22 cellular contexts compared by ENCODE assay signal in the genomic region with DNA sequence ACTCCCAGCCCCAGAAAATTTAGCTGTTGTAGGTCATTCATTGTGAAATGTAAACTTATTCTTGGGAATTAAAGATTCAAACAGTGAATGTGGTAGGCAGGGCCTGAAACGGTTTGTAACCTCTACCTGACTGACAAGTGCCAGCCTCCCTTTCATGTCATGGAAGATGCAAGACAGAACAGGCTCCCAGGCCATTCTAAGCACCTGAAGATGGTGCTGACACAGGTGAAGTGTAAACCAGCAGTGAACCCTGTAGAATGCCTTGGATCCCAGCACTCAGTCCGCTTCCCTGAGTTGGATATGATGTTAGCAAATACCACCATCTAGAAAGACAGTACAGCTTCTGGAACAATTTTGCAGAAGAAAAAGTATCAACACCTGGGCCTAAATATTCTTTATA. TPM values are rescaled to one million over a fixed set of nuclear protein-coding genes. Genes with fewer than 3 reads are reported as not detected.
DNase-seq lines count a peak whose midpoint lies in the region; ATAC-seq, FAIRE-seq and TF ChIP-seq lines count a peak whose summit lies in the region.
"Had no signal": no experiment of that assay in that cellular context is flagged by ENCODE, and none has a peak within 500 bp of the region (broad histone marks: within the 10 kb centered on the region; RNA-seq: fewer than 3 reads in every experiment).

No MANE protein-coding gene starts in this region.

- no peaks in the 10 kb centered on the region for H3K36me3 ChIP-seq in mammary epithelial cell (ENCODE audit: insufficient read depth, low read length)
- H3K36me3 ChIP-seq in breast epithelium = no peaks in the 10 kb centered on the region
- peaks cover 26 to 51% of the 10 kb centered on the region in 2 experiments for H3K36me3 ChIP-seq in HCT116 (ENCODE audit: control insufficient read depth in 1 of 2, insufficient read depth in 2 of 2, low read length in 2 of 2)
- H3K36me3 ChIP-seq: BE2C, BLaER1 had no signal

- BruUV-seq in mammary epithelial cell (replicated peaks; lab: Mats Ljungman, UMichigan) (no TSS peak), HCT116 (replicated peaks; lab: Mats Ljungman, UMichigan) (no TSS peak)

- no peaks in the 10 kb centered on the region for H3K79me2 ChIP-seq in mammary epithelial cell (ENCODE audit: insufficient read depth, low read length)
- H3K79me2 ChIP-seq in HCT116 (ENCODE audit: insufficient read depth, low read length) = no peaks in the 10 kb centered on the region; the same call in 1 of the 2 replicates

- H3K9me3 ChIP-seq in mammary epithelial cell (replicated peaks; ENCODE audit: insufficient read depth, low read length) (no peaks in the 10 kb centered on the region), breast epithelium (no peaks in the 10 kb centered on the region), A549 (no peaks in the 10 kb centered on the region), HCT116 (ENCODE audit: control insufficient read depth in 1 of 2, insufficient read depth in 1 of 2, low read depth in 1 of 2, low read length in 2 of 2) (no peaks in the 10 kb centered on the region)
- H3K9me3 ChIP-seq: BE2C, BLaER1 had no signal

- H4K20me1 ChIP-seq in mammary epithelial cell (ENCODE audit: insufficient read depth, low read length) (no peaks in the 10 kb centered on the region), HCT116 (ENCODE audit: insufficient read depth) (no peaks in the 10 kb centered on the region)
- H4K20me1 ChIP-seq: BLaER1 had no signal

- CTCF ChIA-PET in mammary epithelial cell (lab: Charles Lee; ENCODE audit: low non-redundant PET) (no interaction called here), A549 (lab: Yijun Ruan, JAX) (interaction anchor here (1.0 to 1.5 kb wide), 2 partner anchors 54 to 57 kb away, joined by 3 to 6 read pairs; no protein-coding TSS in a partner anchor), HCT116 (lab: Charles Lee) (interaction anchor here (0.7 to 0.9 kb wide), 2 partner anchors 9 to 51 kb away, joined by 3 read pairs; no protein-coding TSS in a partner anchor)

- no peak overlapping the region for H3K27ac ChIP-seq in mammary epithelial cell (ENCODE audit: insufficient read depth, low read depth, low read length)
- H3K27ac ChIP-seq in breast epithelium = no peak overlapping the region
- peak overlapping the region; percentile 93 to 100 for H3K27ac ChIP-seq in A549
- H3K27ac ChIP-seq in HCT116 (ENCODE audit: low read depth, low read length) = peak overlapping the region; percentile 43; the same call in 1 of the 2 replicates
- H3K27ac ChIP-seq: 22Rv1, BLaER1 had no signal

- no peak for TF ChIP-seq RAD21 in A549 (conservative IDR thresholded peaks at IDR 0.05 in 1 of 2, IDR thresholded peaks at IDR 0.05 in 1 of 2)
- TF ChIP-seq RAD21 in HCT116 (IDR thresholded peaks at IDR 0.05; ENCODE audit: low read depth) = no peak

- RAD21 ChIA-PET in HCT116 (lab: Charles Lee; ENCODE audit: low non-redundant PET in 1 of 2, low total read pairs in 2 of 2, uncharacterized antibody in 2 of 2, unreplicated experiment in 2 of 2) = no interaction called here

- TF ChIP-seq POLR2A in breast epithelium (IDR thresholded peaks at IDR 0.05) (no peak), A549 (IDR thresholded peaks at IDR 0.05; ENCODE audit: low read length) (no peak), HCT116 (IDR thresholded peaks at IDR 0.05; ENCODE audit: borderline replicate concordance, extremely low read depth, insufficient read depth, insufficient read length) (no peak)

- WGBS in mammary epithelial cell (ENCODE audit: low coverage, missing lambda C conversion rate) = 88% methylated on average over 2 of the region's 2 CpGs
- 41% methylated on average over 2 of the region's 2 CpGs for WGBS in A549 (ENCODE audit: missing lambda C conversion rate)

- H3K9ac ChIP-seq in mammary epithelial cell (ENCODE audit: insufficient read depth, low read length) (no peak overlapping the region), HCT116 (ENCODE audit: low read length) (no peak overlapping the region)
- H3K9ac ChIP-seq: BLaER1 had no signal

- ATAC-seq in A549 (no peak), HCT116 (no peak)

- in situ Hi-C loops in mammary epithelial cell (cut with MboI; ENCODE audit: low sequenced_read_pairs in 2 of 2) = no loop called here

- H2AFZ ChIP-seq in mammary epithelial cell (ENCODE audit: low read depth, low read length) = peak overlapping the region; percentile 48
- H2AFZ ChIP-seq in HCT116 (ENCODE audit: low read depth, low read length, poor library complexity, severe bottlenecking) = no peak overlapping the region

- H3K4me1 ChIP-seq in mammary epithelial cell (ENCODE audit: insufficient read depth, low read length) = peaks cover 12% of the 10 kb centered on the region
- H3K4me1 ChIP-seq in breast epithelium = no peaks in the 10 kb centered on the region
- peaks cover 100% of the 10 kb centered on the region for H3K4me1 ChIP-seq in A549
- H3K4me1 ChIP-seq in HCT116 (ENCODE audit: control insufficient read depth in 1 of 2, insufficient read depth in 2 of 2, low read length in 2 of 2) = peaks cover 34 to 63% of the 10 kb centered on the region in 2 experiments
- H3K4me1 ChIP-seq: BLaER1 had no signal

- no peaks in the 10 kb centered on the region for H3K9me2 ChIP-seq in HCT116 (ENCODE audit: insufficient read depth)

- POLR2A ChIA-PET in A549 (lab: Yijun Ruan, JAX) = interaction anchor here (0.9 to 4.1 kb wide), 8 partner anchors 11 to 58 kb away, joined by 3 to 42 read pairs (median 4); partner anchors contain the start of gene CYP24A1
- POLR2A ChIA-PET in HCT116 (lab: Charles Lee) = no interaction called here

- FAIRE-seq in A549 (lab: Jason Lieb, UNC) = no peak
- FAIRE-seq: D721Med, G401.6, GM12891, GM19239 had no signal

- no peak overlapping the region for H3K4me2 ChIP-seq in mammary epithelial cell (ENCODE audit: insufficient read depth, low read depth, low read length)
- H3K4me2 ChIP-seq in A549 = peak overlapping the region; percentile 93
- no peak overlapping the region for H3K4me2 ChIP-seq in HCT116 (ENCODE audit: low read length)
- H3K4me2 ChIP-seq: BLaER1 had no signal

- H3K27me3 ChIP-seq in mammary epithelial cell (ENCODE audit: insufficient read depth, low read length) (no peaks in the 10 kb centered on the region), breast epithelium (no peaks in the 10 kb centered on the region), HCT116 (ENCODE audit: insufficient read depth, low read length) (no peaks in the 10 kb centered on the region)
- H3K27me3 ChIP-seq: BLaER1 had no signal

- H3K4me3 ChIP-seq in mammary epithelial cell (replicated peaks in 1 of 3; ENCODE audit: insufficient read depth in 1 of 3, low read depth in 2 of 3, low read length in 3 of 3) (no peak overlapping the region), breast epithelium (no peak overlapping the region), A549 (peak overlapping the region; percentile 23; the same call in 2 of the 3 replicates), HCT116 (replicated peaks in 1 of 2; ENCODE audit: low read depth in 1 of 2, low read length in 2 of 2) (no peak overlapping the region)
- H3K4me3 ChIP-seq: BLaER1 had no signal

- TF ChIP-seq CTCF in mammary epithelial cell (conservative IDR thresholded peaks at IDR 0.05 in 1 of 2, IDR thresholded peaks at IDR 0.05 in 1 of 2; ENCODE audit: extremely low read depth in 1 of 2, insufficient read depth in 1 of 2, low read depth in 1 of 2, low read length in 2 of 2) (no peak), breast epithelium (IDR thresholded peaks at IDR 0.05) (no peak), A549 (IDR thresholded peaks at IDR 0.05) (no peak), HCT116 (IDR thresholded peaks at IDR 0.05 in 2 of 3, conservative IDR thresholded peaks at IDR 0.05 in 1 of 3; ENCODE audit: borderline replicate concordance in 1 of 3, insufficient read depth in 1 of 3, low read depth in 2 of 3, low read length in 2 of 3) (no peak)

- intact Hi-C loops in mammary epithelial cell (cut with micrococcal nuclease) = no loop called here
- intact Hi-C loops in breast epithelium (cut with DNase I; ENCODE audit: low total_unique reads) = no loop called here
- intact Hi-C loops in HCT116 (cut with micrococcal nuclease) = no loop called here

- dilution Hi-C loops in mammary epithelial cell (cut with HindIII; ENCODE audit: low sequenced_read_pairs) = no loop called here

- no peak for TF ChIP-seq EP300 in A549 (IDR thresholded peaks at IDR 0.05)

- DNase-seq in mammary epithelial cell (no peak), breast epithelium (ENCODE audit: low spot score in 2 of 2) (no peak), A549 (ENCODE audit: low read depth in 1 of 2, low spot score in 1 of 2) (peak in 1 of 2 experiments; percentile 48), HCT116 (ENCODE audit: low read depth, low spot score) (no peak), NCI-H526 treated with DMSO at 0.1 percent for 48 hours (lab: John Stamatoyannopoulos, UW) (no peak), NCI-H345 (lab: John Stamatoyannopoulos, UW) (no peak)
- DNase-seq: ACHN; BE2C; C1 segment of cervical spinal cord; CD4-positive, alpha-beta memory T cell; CD4-positive, CD25-positive, alpha-beta regulatory T cell; CD8-positive, alpha-beta memory T cell; COR-L47; DMS79 treated with DMSO at 0.1 percent for 48 hours; GF-D8 had no signal

TF ChIP-seq in A549, 52 proteins besides CTCF, POLR2A, EP300 and RAD21 (continues in another document):
- 0 out of 2 replicates have a peak, but pooled peaks have one; percentile 31 for TF ChIP-seq HOXB13 (CRISPR knock-in tag; IDR thresholded peaks at IDR 0.05; ENCODE audit: low read depth)

TF ChIP-seq in HCT116, 20 proteins besides CTCF, POLR2A, EP300 and RAD21 (continues in another document):
- TF ChIP-seq CBX3 (IDR thresholded peaks at IDR 0.05; ENCODE audit: low read depth) (no peak), JUND (IDR thresholded peaks at IDR 0.05) (no peak)

RNA-seq across cellular contexts. Expression of gene CYP24A1, which starts 19.3 kb away (rescaled TPM):
- 1 to 10 TPM; 1.3 to 6.2 TPM for total RNA-seq in mammary epithelial cell
- polyA plus RNA-seq in mammary epithelial cell = 4.7 TPM
- 8.2 TPM for polyA minus RNA-seq in mammary epithelial cell
- 1 to 10 TPM in 2 of 3 donors, not detected in 1; 2.0 to 6.4 TPM for total RNA-seq in breast epithelium
- 1,617 and 1,630 TPM in 2 replicates for polyA plus RNA-seq in A549 (2011; rRNA removed)
- 456 and 584 TPM in 2 replicates for polyA plus RNA-seq in A549 (2012; cell fraction: cytosol; rRNA removed)
- polyA plus RNA-seq in A549 (2012; cell fraction: nucleus; rRNA removed) = 1,301 and 1,335 TPM in 2 replicates
- 623 to 738 TPM (median 722 TPM) in 3 replicates for polyA plus RNA-seq in A549 (2017; fragmentation: RNase III; extraction: RNeasy Plus Mini Kit Qiagen cat#74134 plus additional on column Dnase treatment)
- polyA minus RNA-seq in A549 (2011; rRNA and poly(A)+ RNA removed) = 4,726 and 5,326 TPM in 2 replicates
- 267 TPM for total RNA-seq in HCT116 (2021; ENCODE audit: unreplicated experiment)
- polyA plus RNA-seq in HCT116 (2012) = 18.9 and 34.6 TPM in 2 replicates
- polyA plus RNA-seq: CD14-positive monocyte had no signal

RNA-seq across cellular contexts. Expression of gene PFDN4, which starts 53.4 kb away (rescaled TPM):
- 10 to 100 TPM; 28.9 to 45.3 TPM for total RNA-seq in mammary epithelial cell
- 28.4 TPM for polyA plus RNA-seq in mammary epithelial cell
- polyA minus RNA-seq in mammary epithelial cell = 0.41 TPM
- 10 to 100 TPM; 41.0 to 57.7 (median 52.1) TPM for total RNA-seq in breast epithelium
- polyA plus RNA-seq in A549 (2011; rRNA removed) = 78.7 and 146 TPM in 2 replicates
- polyA plus RNA-seq in A549 (2012; cell fraction: cytosol; rRNA removed) = 41.3 and 60.1 TPM in 2 replicates
- polyA plus RNA-seq in A549 (2012; cell fraction: nucleus; rRNA removed) = 6.3 and 11.7 TPM in 2 replicates
- polyA plus RNA-seq in A549 (2017; fragmentation: RNase III; extraction: RNeasy Plus Mini Kit Qiagen cat#74134 plus additional on column Dnase treatment) = 140 to 155 TPM (median 149 TPM) in 3 replicates
- 3.5 and 13.3 TPM in 2 replicates for polyA minus RNA-seq in A549 (2011; rRNA and poly(A)+ RNA removed)
- total RNA-seq in HCT116 (2021; ENCODE audit: unreplicated experiment) = 71.5 TPM
- 18.5 and 39.9 TPM in 2 replicates for polyA plus RNA-seq in HCT116 (2012)

Comparison
In these comparisons a context has a peak if more than half of its experiments do, and no peak if none do; other contexts are left out.
1. H3K27ac ChIP-seq: peak in A549 (2 of 2) and HCT116 (single experiment); none in mammary epithelial cell (single experiment) and breast epithelium (0 of 2).
2. RNA of gene CYP24A1, which starts 19.3 kb away (total RNA-seq): 267 TPM in HCT116 (single experiment); 1.3 to 6.2 TPM in mammary epithelial cell and 2.0 to 6.4 TPM in breast epithelium; every median in the first group is over 10 times any median in the second.